In genomic region chr2:101331202-101331601, GRCh38 we compare ENCODE assay signal across 24 cellular contexts. TPM values are rescaled to one million over a fixed set of nuclear protein-coding genes. Genes with fewer than 3 reads are reported as not detected.
A peak's percentile ranks its signal among the peaks of the same experiment; 100 is the strongest.
DNase-seq lines count a peak whose midpoint lies in the region; ATAC-seq, FAIRE-seq and TF ChIP-seq lines count a peak whose summit lies in the region.
"Had no signal": no experiment of that assay in that cellular context is flagged by ENCODE, and none has a peak within 500 bp of the region (broad histone marks: within the 10 kb centered on the region; RNA-seq: fewer than 3 reads in every experiment).

No MANE protein-coding gene starts in this region.

- H3K9me3 Mint-ChIP-seq in CD4-positive, alpha-beta memory T cell = no peaks in the 10 kb centered on the region
- H3K9me3 Mint-ChIP-seq: activated B cell treated with CpG ODN at 0.5 μM for 24 hours; stimulated activated naive CD8-positive, alpha-beta T cell treated with anti-CD3 and anti-CD28 coated beads, Interleukin-15, amount 100 ng/mL, for 72 hours had no signal

- no peak overlapping the region for H4K91ac ChIP-seq in H1 (replicated peaks; ENCODE audit: insufficient read length, low read length)

- no peak overlapping the region for H2BK15ac ChIP-seq in H1 (ENCODE audit: low read length)

- no peak overlapping the region for H2BK120ac ChIP-seq in H1 (replicated peaks; ENCODE audit: low read depth, low read length)

- DNase-seq in CD4-positive, alpha-beta memory T cell = no peak
- DNase-seq in H1 (ENCODE audit: low read depth in 1 of 2, low spot score in 2 of 2) = no peak
- DNase-seq in NCI-H524 treated with DMSO at 0.1 percent for 48 hours (lab: John Stamatoyannopoulos, UW) = no peak
- no peak for DNase-seq in anterior cingulate cortex (lab: John Stamatoyannopoulos, UW)
- DNase-seq in omental fat pad (ENCODE audit: low spot score) = no peak
- DNase-seq: activated B cell treated with CpG ODN at 0.5 μM for 24 hours; aorta; left cardiac atrium; NCI-H2029; NCI-H446 treated with DMSO at 0.1 percent for 48 hours; ovary; stimulated activated CD4-positive, alpha-beta T cell treated with anti-CD3 and anti-CD28 coated beads, Interleukin-2, amount 100 ng/mL, for 24 hours; stimulated activated naive CD8-positive, alpha-beta T cell treated with anti-CD3 and anti-CD28 coated beads, Interleukin-15, amount 100 ng/mL, for 72 hours had no signal

- no peaks in the 10 kb centered on the region for H4K20me1 ChIP-seq in H1 (replicated peaks in 1 of 2; ENCODE audit: control insufficient read depth in 1 of 2, insufficient read depth in 2 of 2, low read length in 2 of 2)

- ATAC-seq in GM19467 (IDR thresholded peaks at IDR 0.05; ENCODE audit: unreplicated experiment) (no peak), omental fat pad (ENCODE audit: low FRiP score) (no peak)

- H3K56ac ChIP-seq in H1 (replicated peaks; ENCODE audit: insufficient read length, low read depth, low read length) = no peak overlapping the region

- no peak for TF ChIP-seq EP300 in H1 (IDR thresholded peaks at IDR 0.05; ENCODE audit: borderline replicate concordance in 1 of 2, low read depth in 2 of 2, low read length in 2 of 2)

- H3K9me3 ChIP-seq in CD4-positive, alpha-beta memory T cell (ENCODE audit: control insufficient read depth in 1 of 2, low read length in 2 of 2) = no peaks in the 10 kb centered on the region
- H3K9me3 ChIP-seq in KOPT-K1 (ENCODE audit: insufficient read depth, low read length, poor library complexity, severe bottlenecking) (no peaks in the 10 kb centered on the region), H1 (ENCODE audit: insufficient read depth in 2 of 2, low read depth in 1 of 2, low read length in 1 of 2) (peaks cover 0 to 5% of the 10 kb centered on the region in 2 experiments; a peak in 2 of 4 replicates), neutrophil (no peaks in the 10 kb centered on the region)
- H3K9me3 ChIP-seq: HAP-1, ovary had no signal

- H3K27ac ChIP-seq in CD4-positive, alpha-beta memory T cell (ENCODE audit: low read depth, low read length) = peak overlapping the region; percentile 52
- H3K27ac ChIP-seq in KOPT-K1 (ENCODE audit: low read depth, low read length, poor library complexity, severe bottlenecking) = peak overlapping the region; percentile 80
- no peak overlapping the region; the same call in 1 of the 2 replicates for H3K27ac ChIP-seq in H1 (ENCODE audit: low read depth, low read length)
- H3K27ac ChIP-seq in neutrophil = peak overlapping the region; percentile 98
- H3K27ac ChIP-seq: HL-60, ovary had no signal

- H3K14ac ChIP-seq in H1 (ENCODE audit: insufficient read length) = no peak overlapping the region

- intact Hi-C loops in CD4-positive, alpha-beta memory T cell (cut with micrococcal nuclease) = no loop called here

- H2BK20ac ChIP-seq in H1 (ENCODE audit: low read length) = no peak overlapping the region

- H3K18ac ChIP-seq in H1 (ENCODE audit: extremely low read depth, low read length) = 0 out of 2 replicates have a peak overlapping the region, but pooled peaks have one; percentile 74

- no peak overlapping the region for H3K9ac ChIP-seq in H1 (replicated peaks in 1 of 4; ENCODE audit: extremely low read depth in 1 of 4, low read depth in 3 of 4, low read length in 3 of 4)

- no peak overlapping the region for H2AFZ ChIP-seq in H1 (ENCODE audit: low read length)

- no peak overlapping the region for H3K23ac ChIP-seq in H1 (ENCODE audit: insufficient read length)

- CTCF ChIA-PET in CD4-positive, alpha-beta memory T cell (lab: Charles Lee; ENCODE audit: partially characterized antibody) = interaction anchor here (1.7 to 6.7 kb wide), 4 partner anchors 11 to 57 kb away, joined by 6 to 64 read pairs (median 13); no protein-coding TSS in a partner anchor
- CTCF ChIA-PET in H1 (lab: Charles Lee; ENCODE audit: partially characterized antibody) = interaction anchor here (1.1 to 1.6 kb wide), 5 partner anchors 8 to 57 kb away, joined by 3 to 14 read pairs (median 3); no protein-coding TSS in a partner anchor

- no peak overlapping the region for H3K4me3 ChIP-seq in CD4-positive, alpha-beta memory T cell (ENCODE audit: low read length in 2 of 2)
- H3K4me3 ChIP-seq in H1 (ENCODE audit: extremely low read depth in 1 of 4, insufficient read depth in 2 of 4, low read depth in 3 of 4, low read length in 4 of 4) = no peak overlapping the region
- H3K4me3 ChIP-seq in neutrophil (ENCODE audit: low read depth in 1 of 2, low read length in 1 of 2) = peak overlapping the region; percentile 8 to 60
- H3K4me3 ChIP-seq: HAP-1, ovary had no signal

- POLR2A ChIA-PET in CD4-positive, alpha-beta memory T cell (lab: Charles Lee; ENCODE audit: partially characterized antibody) = interaction anchor here (0.9 to 7.7 kb wide), 6 partner anchors 9 to 79 kb away, joined by 3 to 247 read pairs (median 12); partner anchors contain the start of genes CNOT11 and RNF149
- POLR2A ChIA-PET in H1 (lab: Charles Lee; ENCODE audit: partially characterized antibody) = interaction anchor here (1.6 kb wide), 1 partner anchor 11 kb away, joined by 7 read pairs; no protein-coding TSS in a partner anchor

- no peaks in the 10 kb centered on the region for H3K23me2 ChIP-seq in H1 (ENCODE audit: low read depth, low read length)

- no peak for FAIRE-seq in H1 (lab: Jason Lieb, UNC)
- FAIRE-seq: endometrium, frontal cortex, GM19239 had no signal

- no peaks in the 10 kb centered on the region for H3K79me2 ChIP-seq in H1 (ENCODE audit: control insufficient read depth in 1 of 2, insufficient read depth in 2 of 2, low read length in 2 of 2)

- 0 out of 2 replicates have a peak overlapping the region, but pooled peaks have one; percentile 65 for H2AK5ac ChIP-seq in H1 (ENCODE audit: low read depth, low read length)

- H3K36me3 ChIP-seq in CD4-positive, alpha-beta memory T cell (ENCODE audit: insufficient read depth, low read length) = no peaks in the 10 kb centered on the region
- H3K36me3 ChIP-seq in KOPT-K1 (ENCODE audit: insufficient read depth, low read length) (no peaks in the 10 kb centered on the region), H1 (ENCODE audit: control insufficient read depth in 2 of 4, insufficient read depth in 4 of 4, low read length in 3 of 4) (no peaks in the 10 kb centered on the region), neutrophil (no peaks in the 10 kb centered on the region)
- H3K36me3 ChIP-seq: HAP-1, ovary had no signal

- H3K79me1 ChIP-seq in H1 (ENCODE audit: low read depth, low read length) = no peaks in the 10 kb centered on the region

- H3K4me1 Mint-ChIP-seq in CD4-positive, alpha-beta memory T cell = peaks cover 5 to 31% (median 7%) of the 10 kb centered on the region in 4 donors
- H3K4me1 Mint-ChIP-seq: activated B cell treated with CpG ODN at 0.5 μM for 24 hours had no signal

- peak overlapping the region in 3 of 8 donors; percentile 34 to 75 (median 39) for H3K4me3 Mint-ChIP-seq in CD4-positive, alpha-beta memory T cell
- H3K4me3 Mint-ChIP-seq: activated B cell treated with CpG ODN at 0.5 μM for 24 hours had no signal

- H2BK12ac ChIP-seq in H1 (ENCODE audit: low read depth, low read length) = peak overlapping the region; percentile 73; the same call in 1 of the 2 replicates

- no peak for TF ChIP-seq POLR2A in H1 (IDR thresholded peaks at IDR 0.05; ENCODE audit: control extremely low read depth in 1 of 2, low read depth in 2 of 2, low read length in 2 of 2)

- peak overlapping the region; percentile 89; the same call in 1 of the 2 replicates for H2BK5ac ChIP-seq in H1 (ENCODE audit: low read depth, low read length)

- no peaks in the 10 kb centered on the region for H3K27me3 Mint-ChIP-seq in CD4-positive, alpha-beta memory T cell
- H3K27me3 Mint-ChIP-seq: activated B cell treated with CpG ODN at 0.5 μM for 24 hours; stimulated activated naive CD8-positive, alpha-beta T cell treated with anti-CD3 and anti-CD28 coated beads, Interleukin-15, amount 100 ng/mL, for 72 hours had no signal

- no peak overlapping the region for H4K8ac ChIP-seq in H1 (ENCODE audit: extremely low read depth, insufficient read depth, low read length)

- H3K27ac Mint-ChIP-seq in CD4-positive, alpha-beta memory T cell = peak overlapping the region in 2 of 7 donors; percentile 69 to 88
- H3K27ac Mint-ChIP-seq: activated B cell treated with CpG ODN at 0.5 μM for 24 hours had no signal

- no peaks in the 10 kb centered on the region for H3K36me3 Mint-ChIP-seq in CD4-positive, alpha-beta memory T cell

- peak overlapping the region in 1 of 2 experiments; percentile 30; a peak in 1 of 4 replicates for H3K4me2 ChIP-seq in H1 (ENCODE audit: insufficient read depth in 1 of 2, low read depth in 2 of 2, low read length in 2 of 2)

- H4K5ac ChIP-seq in H1 (ENCODE audit: insufficient read length, low read depth, low read length) = no peak overlapping the region

- peaks cover 78% of the 10 kb centered on the region for H3K4me1 ChIP-seq in CD4-positive, alpha-beta memory T cell (ENCODE audit: insufficient read depth, low read length)
- H3K4me1 ChIP-seq in H1 (replicated peaks in 1 of 4; ENCODE audit: control insufficient read depth in 3 of 4, insufficient read depth in 4 of 4, low read length in 3 of 4) (peaks cover 10 to 27% (median 17%) of the 10 kb centered on the region in 4 experiments; a peak in 6 of 7 replicates), neutrophil (ENCODE audit: control insufficient read depth in 1 of 2, insufficient read depth in 1 of 2, low read depth in 1 of 2, low read length in 1 of 2) (peaks cover 68 to 72% of the 10 kb centered on the region in 2 experiments)
- H3K4me1 ChIP-seq: HAP-1 had no signal

- no peaks in the 10 kb centered on the region for H3K27me3 ChIP-seq in CD4-positive, alpha-beta memory T cell (ENCODE audit: insufficient read depth, low read length)
- H3K27me3 ChIP-seq in H1 (replicated peaks in 1 of 4; ENCODE audit: control insufficient read depth in 3 of 4, extremely low read depth in 1 of 4, insufficient read depth in 3 of 4, low read length in 3 of 4) (no peaks in the 10 kb centered on the region), neutrophil (no peaks in the 10 kb centered on the region)
- H3K27me3 ChIP-seq: ovary had no signal

- TF ChIP-seq CTCF in H1 (IDR thresholded peaks at IDR 0.05; ENCODE audit: control extremely low read depth in 1 of 3, insufficient read depth in 1 of 3, low read depth in 1 of 3, low read length in 3 of 3) (no peak), neutrophil (IDR thresholded peaks at IDR 0.05) (no peak), omental fat pad (IDR thresholded peaks at IDR 0.05) (no peak)

- H3K4ac ChIP-seq in H1 (replicated peaks; ENCODE audit: insufficient read length, low read depth, low read length) = no peak overlapping the region

- WGBS in H1 (ENCODE audit: extremely low coverage in 1 of 2, insufficient coverage in 1 of 2, insufficient read length in 1 of 2, insufficient replicate concordance in 2 of 2, low coverage in 1 of 2, low lambda C conversion rate in 2 of 2, missing lambda C conversion rate in 1 of 2), 2 experiments = 87% methylated on average over 2 of the region's 2 CpGs; no CpG with 5 or more reads in 1 of the 2 experiments

- TF ChIP-seq RAD21 in H1 (IDR thresholded peaks at IDR 0.05 in 1 of 2, conservative IDR thresholded peaks at IDR 0.05 in 1 of 2; ENCODE audit: low read depth in 2 of 2, low read length in 2 of 2) = no peak

RNA-seq across cellular contexts. Expression of gene RNF149, which starts 22.7 kb away (rescaled TPM):
- 100 to 1,000 TPM; 138 to 154 TPM for total RNA-seq in CD4-positive, alpha-beta memory T cell
- polyA plus RNA-seq in CD4-positive, alpha-beta memory T cell = 10 to 100 TPM; 67.6 to 94.6 TPM
- 21.9 and 28.2 TPM in 2 replicates for total RNA-seq in H1 (2021; fragmentation: NEBNext Ultra II Directional; extraction: Animal tissue kit (Norgen Biotek cat#: 25700))
- 13.2 and 16.6 TPM in 2 replicates for polyA plus RNA-seq in H1 (2011; rRNA removed)
- polyA plus RNA-seq in H1 (2011; cell fraction: cytosol; rRNA removed) = 19.0 TPM
- polyA plus RNA-seq in H1 (2011; cell fraction: nucleus; rRNA removed) = 18.3 TPM
- 13.8 to 21.3 TPM (median 15.7 TPM) in 4 replicates for polyA plus RNA-seq in H1 (2012, experiment 1 of 2)
- 6.7 TPM for polyA plus RNA-seq in H1 (2012, experiment 2 of 2)
- 26.4 TPM for polyA plus RNA-seq in H1 (2013, experiment 1 of 2)
- 24.0 TPM for polyA plus RNA-seq in H1 (2013, experiment 2 of 2)
- 13.8 and 17.6 TPM in 2 replicates for polyA minus RNA-seq in H1 (2011; rRNA and poly(A)+ RNA removed)
- polyA minus RNA-seq in H1 (2011; cell fraction: cytosol; rRNA and poly(A)+ RNA removed) = 13.9 TPM
- 27.4 TPM for polyA minus RNA-seq in H1 (2011; cell fraction: nucleus; rRNA and poly(A)+ RNA removed)
- 100 to 1,000 TPM in 3 of 4 donors, 10 to 100 TPM in 1; 96.8 to 191 (median 118) TPM for total RNA-seq in omental fat pad

RNA-seq across cellular contexts. Expression of gene CREG2, which starts 56.1 kb away (rescaled TPM):
- not detected for total RNA-seq in CD4-positive, alpha-beta memory T cell
- under 1 TPM in 1 of 2 donors, not detected in 1; 0.32 TPM for polyA plus RNA-seq in CD4-positive, alpha-beta memory T cell
- 2.0 and 2.2 TPM in 2 replicates for total RNA-seq in H1 (2021; fragmentation: NEBNext Ultra II Directional; extraction: Animal tissue kit (Norgen Biotek cat#: 25700))
- 1.7 and 2.0 TPM in 2 replicates for polyA plus RNA-seq in H1 (2011; rRNA removed)
- 1.3 TPM for polyA plus RNA-seq in H1 (2011; cell fraction: cytosol; rRNA removed)
- 2.6 TPM for polyA plus RNA-seq in H1 (2011; cell fraction: nucleus; rRNA removed)
- 0.88 to 1.3 TPM (median 0.95 TPM) in 4 replicates for polyA plus RNA-seq in H1 (2012, experiment 1 of 2)
- 0.68 TPM for polyA plus RNA-seq in H1 (2012, experiment 2 of 2)
- polyA plus RNA-seq in H1 (2013, experiment 1 of 2) = 0.75 TPM
- polyA plus RNA-seq in H1 (2013, experiment 2 of 2) = 1.1 TPM
- 1.6 and 1.8 TPM in 2 replicates for polyA minus RNA-seq in H1 (2011; rRNA and poly(A)+ RNA removed)
- polyA minus RNA-seq in H1 (2011; cell fraction: cytosol; rRNA and poly(A)+ RNA removed) = 3.8 TPM
- polyA minus RNA-seq in H1 (2011; cell fraction: nucleus; rRNA and poly(A)+ RNA removed) = 3.6 TPM
- under 1 TPM in 1 of 4 donors, not detected in 3; 0.09 TPM for total RNA-seq in omental fat pad
- total RNA-seq: activated B cell treated with CpG ODN at 0.5 μM for 24 hours; activated CD8-positive, alpha-beta memory T cell treated with anti-CD3 and anti-CD28 coated beads for 36 hours; chondrocyte; left cardiac atrium; mononuclear cell had no signal
- polyA plus RNA-seq: aorta had no signal

Comparison
In these comparisons a context has a peak if more than half of its experiments do, and no peak if none do; other contexts are left out.
1. H3K4me3 ChIP-seq: peak in neutrophil (2 of 2); none in CD4-positive, alpha-beta memory T cell (0 of 2) and H1 (0 of 4).